In genomic region chr11:940496-941135, GRCh38 we compare ENCODE assay signal across 12 cellular contexts. TPM values are rescaled to one million over a fixed set of nuclear protein-coding genes. Genes with fewer than 3 reads are reported as not detected.
DNase-seq lines count a peak whose midpoint lies in the region; ATAC-seq, FAIRE-seq and TF ChIP-seq lines count a peak whose summit lies in the region.
"Had no signal": no experiment of that assay in that cellular context is flagged by ENCODE, and none has a peak within 500 bp of the region (broad histone marks: within the 10 kb centered on the region; RNA-seq: fewer than 3 reads in every experiment).

No MANE protein-coding gene starts in this region.

- H3K27ac Mint-ChIP-seq in activated CD4-positive, alpha-beta T cell treated with anti-CD3 and anti-CD28 coated beads for 36 hours, result peak overlapping the region; percentile 64

- no peaks in the 10 kb centered on the region for H3K9me3 Mint-ChIP-seq in activated CD4-positive, alpha-beta T cell treated with anti-CD3 and anti-CD28 coated beads for 36 hours (ENCODE audit: low read depth)

- H3K36me3 ChIP-seq in OCI-LY1 (ENCODE audit: insufficient read depth, low read length) (peaks cover 10% of the 10 kb centered on the region), heart right ventricle (peaks cover 0 to 26% (median 5%) of the 10 kb centered on the region in 9 donors)

- H3K27ac ChIP-seq in OCI-LY1 (ENCODE audit: low read depth, low read length, poor library complexity, severe bottlenecking) (peak overlapping the region; percentile 66), heart right ventricle (peak overlapping the region in 3 of 10 donors; percentile 27 to 47 (median 28))
- H3K27ac ChIP-seq: epithelial cell of prostate, HL-60 had no signal

- H3K4me3 ChIP-seq in OCI-LY1 (ENCODE audit: low read depth, low read length, poor library complexity, severe bottlenecking) (no peak overlapping the region), heart right ventricle (peak overlapping the region in 1 of 10 donors; percentile 2)

- peaks cover 58% of the 10 kb centered on the region for H3K4me1 Mint-ChIP-seq in activated CD4-positive, alpha-beta T cell treated with anti-CD3 and anti-CD28 coated beads for 36 hours

- no peaks in the 10 kb centered on the region for H3K9me2 ChIP-seq in OCI-LY1 (ENCODE audit: low read depth, low read length)

- no peaks in the 10 kb centered on the region for H4K20me1 ChIP-seq in OCI-LY1 (ENCODE audit: insufficient read depth, low read length)

- peak overlapping the region; percentile 1 for H3K4me3 Mint-ChIP-seq in activated CD4-positive, alpha-beta T cell treated with anti-CD3 and anti-CD28 coated beads for 36 hours

- DNase-seq in activated CD4-positive, alpha-beta T cell treated with anti-CD3 and anti-CD28 coated beads for 36 hours, result no peak
- DNase-seq in activated CD4-positive, alpha-beta T cell treated with anti-CD3 and anti-CD28 coated beads, Interleukin-2, amount 50 U/mL, for 48 hours, result no peak
- DNase-seq in heart right ventricle (no peak), pons (ENCODE audit: low spot score) (peak; percentile 50), RCC 7860 (ENCODE audit: low spot score) (no peak), NOMO-1 treated with dmso at 0.1 percent for 144 hours (lab: John Stamatoyannopoulos, UW; ENCODE audit: unreplicated experiment) (no peak)
- DNase-seq: T-helper 1 cell had no signal

- H3K27me3 ChIP-seq in OCI-LY1 (ENCODE audit: insufficient read depth, low read length) (no peaks in the 10 kb centered on the region), heart right ventricle (no peaks in the 10 kb centered on the region)

- H3K79me2 ChIP-seq in OCI-LY1 (ENCODE audit: insufficient read depth, low read length), result peaks cover 49% of the 10 kb centered on the region

- no peak overlapping the region for H2AFZ ChIP-seq in OCI-LY1 (ENCODE audit: low read length)

- intact Hi-C loops in activated CD4-positive, alpha-beta T cell treated with anti-CD3 and anti-CD28 coated beads for 36 hours (cut with DNase I, micrococcal nuclease), result no loop called here
- intact Hi-C loops in heart right ventricle (cut with DNase I), result no loop called here

- WGBS in heart right ventricle, 2 donors, result 54 to 55% methylated on average over 11 of the region's 11 CpGs

- FAIRE-seq in RCC 7860 (lab: Jason Lieb, UNC), result no peak
- FAIRE-seq: A204.1 had no signal

- no peaks in the 10 kb centered on the region for H3F3A ChIP-seq in OCI-LY1 (ENCODE audit: insufficient read depth, low read length)

- TF ChIP-seq CTCF in OCI-LY1 (IDR thresholded peaks at IDR 0.05; ENCODE audit: low read length) (no peak), heart right ventricle (IDR thresholded peaks at IDR 0.05) (no peak)

- CTCF ChIA-PET in activated CD4-positive, alpha-beta T cell treated with anti-CD3 and anti-CD28 coated beads for 36 hours (lab: Charles Lee), result interaction anchor here (0.6 to 1.0 kb wide), 6 partner anchors 12 to 349 kb away, joined by 3 to 5 read pairs (median 4); no protein-coding TSS in a partner anchor

- H3K9ac ChIP-seq in OCI-LY1 (ENCODE audit: low read length), result no peak overlapping the region; the same call in 1 of the 2 replicates

- no peak overlapping the region; the same call in 1 of the 2 replicates for H3K4me2 ChIP-seq in OCI-LY1 (ENCODE audit: low read length)

- POLR2A ChIA-PET in activated CD4-positive, alpha-beta T cell treated with anti-CD3 and anti-CD28 coated beads for 36 hours (lab: Charles Lee), result interaction anchor here (0.6 kb wide), 1 partner anchor 297 kb away, joined by 3 read pairs; no protein-coding TSS in a partner anchor

- H3K9me3 ChIP-seq in OCI-LY1 (ENCODE audit: low read length) (no peaks in the 10 kb centered on the region), heart right ventricle (no peaks in the 10 kb centered on the region)

- H3K36me3 Mint-ChIP-seq in activated CD4-positive, alpha-beta T cell treated with anti-CD3 and anti-CD28 coated beads for 36 hours (ENCODE audit: low read depth), result peaks cover 13% of the 10 kb centered on the region

- no peaks in the 10 kb centered on the region for H3K27me3 Mint-ChIP-seq in activated CD4-positive, alpha-beta T cell treated with anti-CD3 and anti-CD28 coated beads for 36 hours

- H3K4me1 ChIP-seq in OCI-LY1 (ENCODE audit: insufficient read depth, low read length, severe bottlenecking), result peaks cover 16% of the 10 kb centered on the region
- peaks cover 2 to 70% (median 41%) of the 10 kb centered on the region in 9 donors for H3K4me1 ChIP-seq in heart right ventricle

- peak; percentile 24 for ATAC-seq in activated CD4-positive, alpha-beta T cell treated with anti-CD3 and anti-CD28 coated beads for 36 hours
- ATAC-seq in heart right ventricle (peak in 6 of 8 donors; percentile 38 to 67 (median 48)), GM18858 (IDR thresholded peaks at IDR 0.05; ENCODE audit: unreplicated experiment) (no peak)

RNA-seq across cellular contexts. Expression of gene AP2A2, which starts 14.9 kb away (rescaled TPM):
- 10 to 100 TPM; 43.5 to 71.6 TPM for total RNA-seq in activated CD4-positive, alpha-beta T cell treated with anti-CD3 and anti-CD28 coated beads for 36 hours
- total RNA-seq in heart right ventricle, result 10 to 100 TPM; 28.9 to 58.4 (median 38.8) TPM
- polyA plus RNA-seq in heart right ventricle, result 10 to 100 TPM; 24.3 to 27.9 TPM

RNA-seq across cellular contexts. Expression of gene CHID1, which starts 30.0 kb away (rescaled TPM):
- total RNA-seq in activated CD4-positive, alpha-beta T cell treated with anti-CD3 and anti-CD28 coated beads for 36 hours, result 10 to 100 TPM; 60.4 to 75.3 TPM
- total RNA-seq in heart right ventricle, result 10 to 100 TPM; 47.9 to 75.2 (median 62.4) TPM
- polyA plus RNA-seq in heart right ventricle, result 10 to 100 TPM; 40.1 to 53.5 TPM
